In the genomic region with DNA sequence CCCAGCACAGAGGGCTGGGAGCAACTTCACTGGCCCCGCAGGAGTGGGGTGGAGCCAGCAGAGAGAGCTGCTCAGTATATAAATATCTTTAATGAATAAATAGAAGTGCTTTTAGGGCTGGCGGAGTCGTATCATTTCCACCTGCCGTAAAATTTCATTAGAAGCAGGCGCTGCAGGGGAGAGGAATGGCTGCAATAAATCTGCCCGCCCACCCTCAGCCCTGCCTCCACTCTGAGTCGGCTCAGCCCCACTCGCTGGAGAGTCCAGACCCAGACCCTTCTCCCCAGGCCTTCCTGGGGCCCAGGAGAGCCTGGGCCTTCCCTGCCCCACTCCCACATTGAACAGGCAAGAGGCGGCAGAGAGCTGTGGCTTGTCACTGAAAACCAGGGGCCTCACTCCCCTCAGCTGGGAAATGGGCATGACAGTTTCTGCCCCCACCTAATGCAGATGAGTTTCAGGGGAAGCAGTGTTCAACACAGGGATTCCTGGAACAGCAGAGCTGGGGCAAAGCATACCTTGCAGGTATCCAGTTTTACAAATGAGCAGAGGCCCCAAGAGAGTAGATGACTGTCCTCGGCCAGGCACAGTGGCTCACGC, we compare ENCODE assay signal across 13 cellular contexts.
"Had no signal": no experiment of that assay in that cellular context is flagged by ENCODE, and none has a peak within 500 bp of the region (broad histone marks: within the 10 kb centered on the region; RNA-seq: fewer than 3 reads in every experiment).

No MANE protein-coding gene starts in this region.

- DNase-seq: activated CD4-positive, alpha-beta T cell treated with anti-CD3 and anti-CD28 coated beads for 1 hour; activated CD4-positive, alpha-beta T cell treated with anti-CD3 and anti-CD28 coated beads, Interleukin-2, amount 50 U/mL, for 4 hours; activated CD8-positive, alpha-beta memory T cell treated with anti-CD3 and anti-CD28 coated beads, Interleukin-2, amount 10 ng/mL, durations not matched to agents 7 days and 5 days; activated naive CD4-positive, alpha-beta T cell treated with anti-CD3 and anti-CD28 coated beads, Interleukin-2, amount 50 U/mL, for 16 hours; activated T-cell treated with anti-CD3 and anti-CD28 coated beads, Interleukin-2, amount 50 U/mL, for 1 hour; left colon; naive B cell; pancreas; stimulated activated CD4-positive, alpha-beta T cell treated with anti-CD3 and anti-CD28 coated beads, Interleukin-2, amount 100 ng/mL, for 48 hours; stimulated activated naive B cell treated with anti-CD40 and anti-IgM and Interleukin-4, amounts not matched to agents 10 μg/mL and 1 μg/mL and 100 μg/mL, for 72 hours; T1000; tibial artery had no signal

- H3K4me1 Mint-ChIP-seq: activated CD8-positive, alpha-beta memory T cell treated with anti-CD3 and anti-CD28 coated beads, Interleukin-2, amount 10 ng/mL, durations not matched to agents 7 days and 5 days; stimulated activated naive B cell treated with anti-CD40 and anti-IgM and Interleukin-4, amounts not matched to agents 10 μg/mL and 1 μg/mL and 100 μg/mL, for 72 hours had no signal

- H3K27ac Mint-ChIP-seq: activated CD8-positive, alpha-beta memory T cell treated with anti-CD3 and anti-CD28 coated beads, Interleukin-2, amount 10 ng/mL, durations not matched to agents 7 days and 5 days; stimulated activated naive B cell treated with anti-CD40 and anti-IgM and Interleukin-4, amounts not matched to agents 10 μg/mL and 1 μg/mL and 100 μg/mL, for 72 hours had no signal

- H3K27me3 Mint-ChIP-seq: activated CD8-positive, alpha-beta memory T cell treated with anti-CD3 and anti-CD28 coated beads, Interleukin-2, amount 10 ng/mL, durations not matched to agents 7 days and 5 days had no signal

- H3K36me3 Mint-ChIP-seq: activated CD8-positive, alpha-beta memory T cell treated with anti-CD3 and anti-CD28 coated beads, Interleukin-2, amount 10 ng/mL, durations not matched to agents 7 days and 5 days had no signal

- H3K4me3 Mint-ChIP-seq: activated CD8-positive, alpha-beta memory T cell treated with anti-CD3 and anti-CD28 coated beads, Interleukin-2, amount 10 ng/mL, durations not matched to agents 7 days and 5 days; naive B cell; stimulated activated naive B cell treated with anti-CD40 and anti-IgM and Interleukin-4, amounts not matched to agents 10 μg/mL and 1 μg/mL and 100 μg/mL, for 72 hours had no signal

- H3K9me3 Mint-ChIP-seq: naive B cell; stimulated activated naive B cell treated with anti-CD40 and anti-IgM and Interleukin-4, amounts not matched to agents 10 μg/mL and 1 μg/mL and 100 μg/mL, for 72 hours had no signal

- ATAC-seq: activated CD8-positive, alpha-beta memory T cell treated with anti-CD3 and anti-CD28 coated beads, Interleukin-2, amount 10 ng/mL, durations not matched to agents 7 days and 5 days; gastroesophageal sphincter; left colon; pancreas; stimulated activated naive B cell treated with anti-CD40 and anti-IgM and Interleukin-4, amounts not matched to agents 10 μg/mL and 1 μg/mL and 100 μg/mL, for 72 hours had no signal
